Comparison of ENCODE assay signal across 9 cellular contexts in the genomic region with DNA sequence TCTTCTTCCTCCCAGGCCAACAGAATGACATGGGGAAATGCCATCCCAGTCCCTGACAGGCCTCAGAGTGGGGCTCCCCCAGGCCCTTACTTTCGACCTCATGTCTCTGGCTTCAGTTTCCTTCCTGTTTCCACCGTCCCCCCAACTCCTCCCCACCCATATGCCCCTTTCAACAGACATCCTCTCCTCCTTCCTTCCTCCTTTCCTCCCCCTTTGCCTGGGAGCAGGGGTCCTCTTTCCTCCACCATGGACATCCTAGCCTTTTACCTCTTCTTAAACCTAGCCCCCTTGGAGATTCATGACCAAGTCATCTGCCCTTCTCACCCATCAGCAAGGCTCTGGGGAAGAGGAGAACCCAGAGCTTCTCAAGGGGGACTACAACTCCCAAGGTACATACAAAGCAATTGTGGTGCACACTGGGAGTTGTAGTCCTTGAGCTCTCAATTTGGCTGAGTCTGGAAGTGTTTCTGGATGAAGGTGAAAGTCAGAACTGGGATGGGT. TPM values are rescaled to one million over a fixed set of nuclear protein-coding genes. Genes with fewer than 3 reads are reported as not detected.
DNase-seq lines count a peak whose midpoint lies in the region; ATAC-seq and TF ChIP-seq lines count a peak whose summit lies in the region.
"Had no signal": no experiment of that assay in that cellular context is flagged by ENCODE, and none has a peak within 500 bp of the region (broad histone marks: within the 10 kb centered on the region; RNA-seq: fewer than 3 reads in every experiment).

No MANE protein-coding gene starts in this region.

- H2AFZ ChIP-seq in mesenchymal stem cell (ENCODE audit: low read depth, low read length) = no peak overlapping the region

- H4K91ac ChIP-seq in mesenchymal stem cell (ENCODE audit: low read length) = no peak overlapping the region

- TF ChIP-seq POLR2A in thyroid gland (IDR thresholded peaks at IDR 0.05) = no peak

- no peak overlapping the region for H2BK5ac ChIP-seq in mesenchymal stem cell (ENCODE audit: low read depth, low read length, poor library complexity, severe bottlenecking)

- intact Hi-C loops in left colon (cut with DNase I, micrococcal nuclease) = no loop called here
- intact Hi-C loops in thyroid gland (cut with DNase I) = no loop called here

- no peak overlapping the region for H4K8ac ChIP-seq in mesenchymal stem cell (ENCODE audit: low read length)

- no peak overlapping the region for H2BK15ac ChIP-seq in mesenchymal stem cell (ENCODE audit: low read depth, poor library complexity, severe bottlenecking)

- H3K27ac ChIP-seq in thyroid gland (peak overlapping the region; percentile 83 to 99 (median 95)), mesenchymal stem cell (ENCODE audit: low read length, poor library complexity, severe bottlenecking) (no peak overlapping the region)

- H2AK5ac ChIP-seq in mesenchymal stem cell (ENCODE audit: low read length, severe bottlenecking) = no peak overlapping the region

- no peak overlapping the region for H3K4me2 ChIP-seq in mesenchymal stem cell (ENCODE audit: low read length, poor library complexity, severe bottlenecking)

- peaks cover 35% of the 10 kb centered on the region for H3K79me1 ChIP-seq in mesenchymal stem cell (replicated peaks; ENCODE audit: low read length, poor library complexity, severe bottlenecking)

- no peaks in the 10 kb centered on the region for H3K36me3 Mint-ChIP-seq in activated naive CD4-positive, alpha-beta T cell treated with anti-CD3 and anti-CD28 coated beads, Interleukin-2, amount 50 U/mL, for 24 hours

- H3K9me3 Mint-ChIP-seq in activated naive CD4-positive, alpha-beta T cell treated with anti-CD3 and anti-CD28 coated beads, Interleukin-2, amount 50 U/mL, for 24 hours = no peaks in the 10 kb centered on the region

- no peak for TF ChIP-seq CTCF in thyroid gland (IDR thresholded peaks at IDR 0.05)

- no peaks in the 10 kb centered on the region for H3K27me3 Mint-ChIP-seq in activated naive CD4-positive, alpha-beta T cell treated with anti-CD3 and anti-CD28 coated beads, Interleukin-2, amount 50 U/mL, for 24 hours

- peak overlapping the region; percentile 56 for H3K4me3 Mint-ChIP-seq in activated naive CD4-positive, alpha-beta T cell treated with anti-CD3 and anti-CD28 coated beads, Interleukin-2, amount 50 U/mL, for 24 hours

- H3K36me3 ChIP-seq in thyroid gland = no peaks in the 10 kb centered on the region
- H3K36me3 ChIP-seq in mesenchymal stem cell (ENCODE audit: control insufficient read depth in 1 of 2, insufficient read depth in 2 of 2, low read depth in 1 of 2, low read length in 2 of 2) = peaks cover 8 to 61% of the 10 kb centered on the region in 2 experiments

- H3K4me3 ChIP-seq in thyroid gland (replicated peaks in 1 of 3) = no peak overlapping the region
- H3K4me3 ChIP-seq in mesenchymal stem cell (ENCODE audit: insufficient read depth in 1 of 2, low read depth in 1 of 2, low read length in 2 of 2) = no peak overlapping the region

- H3K4me1 ChIP-seq in thyroid gland = peaks cover 73% of the 10 kb centered on the region in 2 donors
- peaks cover 31% of the 10 kb centered on the region for H3K4me1 ChIP-seq in mesenchymal stem cell (ENCODE audit: control insufficient read depth, insufficient read depth, low read depth, low read length)

- peak overlapping the region; percentile 92 for H3K27ac Mint-ChIP-seq in activated naive CD4-positive, alpha-beta T cell treated with anti-CD3 and anti-CD28 coated beads, Interleukin-2, amount 50 U/mL, for 24 hours

- no peak overlapping the region for H2BK120ac ChIP-seq in mesenchymal stem cell (ENCODE audit: low read depth, low read length)

- H3K4ac ChIP-seq in mesenchymal stem cell (ENCODE audit: low read depth in 1 of 2, low read length in 2 of 2) = no peak overlapping the region

- peaks cover 54% of the 10 kb centered on the region for H3K4me1 Mint-ChIP-seq in activated naive CD4-positive, alpha-beta T cell treated with anti-CD3 and anti-CD28 coated beads, Interleukin-2, amount 50 U/mL, for 24 hours

- 45 to 59% methylated on average over 2 of the region's 2 CpGs for WGBS in thyroid gland, 2 donors
- 95% methylated on average over 2 of the region's 2 CpGs for WGBS in mesenchymal stem cell

- H2BK12ac ChIP-seq in mesenchymal stem cell (ENCODE audit: low read length in 2 of 2) = no peak overlapping the region

- ATAC-seq in left colon = no peak

- H3K18ac ChIP-seq in mesenchymal stem cell (ENCODE audit: low read depth in 1 of 2, low read length in 2 of 2) = no peak overlapping the region

- H3K14ac ChIP-seq in mesenchymal stem cell (ENCODE audit: low read length in 2 of 2) = no peak overlapping the region

- H3K9ac ChIP-seq in mesenchymal stem cell (ENCODE audit: low read length) = no peak overlapping the region

- H3K23ac ChIP-seq in mesenchymal stem cell (ENCODE audit: low read length in 2 of 2) = no peak overlapping the region

- DNase-seq in EL (peak; percentile 31), NCI-H2171 treated with DMSO at 0.1 percent for 48 hours (lab: John Stamatoyannopoulos, UW) (peak; percentile 42), left colon (peak; percentile 22 to 47), thyroid gland (no peak), HT-29 (ENCODE audit: low spot score) (no peak), mesenchymal stem cell (no peak)
- DNase-seq in effector CD4-positive, alpha-beta T cell = no peak

- no peaks in the 10 kb centered on the region for H3K9me3 ChIP-seq in thyroid gland
- no peaks in the 10 kb centered on the region for H3K9me3 ChIP-seq in mesenchymal stem cell (ENCODE audit: control insufficient read depth, low read length)

- H3K27me3 ChIP-seq in thyroid gland = no peaks in the 10 kb centered on the region
- H3K27me3 ChIP-seq in mesenchymal stem cell (ENCODE audit: control insufficient read depth in 1 of 2, insufficient read depth in 1 of 2, low read length in 2 of 2) = no peaks in the 10 kb centered on the region

RNA-seq across cellular contexts. Expression of a gene that starts 4.0 kb away (rescaled TPM):
- total RNA-seq in left colon (100 to 1,000 TPM; 248 to 326 TPM), thyroid gland (10 to 100 TPM; 35.7 to 89.8 (median 47.3) TPM)
- 81.9 and 83.4 TPM in 2 replicates for total RNA-seq in HT-29 (2014; rRNA removed; shearing (Covaris generic))
- 18.3 TPM for polyA plus RNA-seq in mesenchymal stem cell (2013, experiment 1 of 2)
- polyA plus RNA-seq in mesenchymal stem cell (2013, experiment 2 of 2) = 18.3 TPM

RNA-seq across cellular contexts. Expression of a gene that starts 13.3 kb away (rescaled TPM):
- under 1 TPM in 1 of 2 donors, not detected in 1; 0.52 TPM for total RNA-seq in left colon
- total RNA-seq in thyroid gland = not detected
- 0.16 and 0.18 TPM in 2 replicates for total RNA-seq in HT-29 (2014; rRNA removed; shearing (Covaris generic))
- polyA plus RNA-seq in mesenchymal stem cell (2013, experiment 1 of 2) = not detected
- not detected for polyA plus RNA-seq in mesenchymal stem cell (2013, experiment 2 of 2)

RNA-seq across cellular contexts. Expression of a gene that starts 23.5 kb away (rescaled TPM):
- 10 to 100 TPM; 32.8 to 43.7 TPM for total RNA-seq in left colon
- total RNA-seq in thyroid gland = 10 to 100 TPM; 24.1 to 39.3 (median 31.1) TPM
- total RNA-seq in HT-29 (2014; rRNA removed; shearing (Covaris generic)) = 83.1 and 85.5 TPM in 2 replicates
- polyA plus RNA-seq in mesenchymal stem cell (2013, experiment 1 of 2) = 26.7 TPM
- 26.3 TPM for polyA plus RNA-seq in mesenchymal stem cell (2013, experiment 2 of 2)

RNA-seq across cellular contexts. Expression of a gene that starts 26.9 kb away (rescaled TPM):
- 1 to 10 TPM; 1.5 to 3.6 TPM for total RNA-seq in left colon
- 1 to 10 TPM in 1 of 4 donors, under 1 TPM in 2, not detected in 1; 0.33 to 4.2 (median 0.50) TPM for total RNA-seq in thyroid gland
- 0.70 and 3.3 TPM in 2 replicates for total RNA-seq in HT-29 (2014; rRNA removed; shearing (Covaris generic))
- 0.07 TPM for polyA plus RNA-seq in mesenchymal stem cell (2013, experiment 1 of 2)
- 0.08 TPM for polyA plus RNA-seq in mesenchymal stem cell (2013, experiment 2 of 2)

RNA-seq across cellular contexts. Expression of a gene that starts 27.0 kb away (rescaled TPM):
- total RNA-seq in left colon = under 1 TPM in 1 of 2 donors, not detected in 1; 0.21 TPM
- under 1 TPM in 1 of 4 donors, not detected in 3; 0.24 TPM for total RNA-seq in thyroid gland
- total RNA-seq in HT-29 (2014; rRNA removed; shearing (Covaris generic)) = 0.05 TPM in 1 of 2 replicates, not detected in the other
- not detected for polyA plus RNA-seq in mesenchymal stem cell (2013, experiment 1 of 2)
- not detected for polyA plus RNA-seq in mesenchymal stem cell (2013, experiment 2 of 2)
- total RNA-seq: dermis microvascular lymphatic vessel endothelial cell had no signal

Comparison
In these comparisons a context has a peak if more than half of its experiments do, and no peak if none do; other contexts are left out.
1. DNase-seq: peak in EL (single experiment), NCI-H2171 treated with DMSO at 0.1 percent for 48 hours (single experiment) and left colon (2 of 2); none in thyroid gland (0 of 2), effector CD4-positive, alpha-beta T cell (single experiment), HT-29 (single experiment) and mesenchymal stem cell (single experiment).